ENCODE assay signal across 35 cellular contexts in genomic region chr10:63878428-63878827, GRCh38.
"Had no signal": no experiment of that assay in that cellular context is flagged by ENCODE, and none has a peak within 500 bp of the region (broad histone marks: within the 10 kb centered on the region; RNA-seq: fewer than 3 reads in every experiment).

No MANE protein-coding gene starts in this region.

- H3K36me3 ChIP-seq: adrenal gland, brain microvascular endothelial cell, breast epithelium had no signal

- H3K27ac ChIP-seq: adrenal gland, body of pancreas, brain microvascular endothelial cell, breast epithelium, VCaP had no signal

- FAIRE-seq: astrocyte, colon, TTC549 had no signal

- ATAC-seq: activated CD4-positive, alpha-beta T cell treated with anti-CD3 and anti-CD28 coated beads for 36 hours; activated CD4-positive, CD25-positive, alpha-beta regulatory T cell treated with anti-CD3 and anti-CD28 coated beads, Interleukin-2, amount 50 U/mL, for 24 hours; activated CD8-positive, alpha-beta T cell treated with anti-CD3 and anti-CD28 coated beads for 36 hours; activated naive CD4-positive, alpha-beta T cell treated with anti-CD3 and anti-CD28 coated beads, Interleukin-2, amount 50 U/mL, for 72 hours; activated T-cell treated with anti-CD3 and anti-CD28 coated beads, Interleukin-2, amount 50 U/mL, for 4 hours; activated T-cell treated with anti-CD3 and anti-CD28 coated beads, Interleukin-2, amount 50 U/mL, for 72 hours; activated T-helper 17 cell treated with anti-CD3 and anti-CD28 coated beads, Interleukin-2, amount 50 U/mL, for 72 hours; body of pancreas had no signal

- DNase-seq: activated CD4-positive, alpha-beta memory T cell treated with anti-CD3 and anti-CD28 coated beads for 36 hours; activated CD4-positive, alpha-beta T cell treated with anti-CD3 and anti-CD28 coated beads for 1 hour; activated CD4-positive, alpha-beta T cell treated with anti-CD3 and anti-CD28 coated beads for 36 hours; activated CD4-positive, alpha-beta T cell treated with anti-CD3 and anti-CD28 coated beads for 48 hours; activated CD4-positive, alpha-beta T cell treated with anti-CD3 and anti-CD28 coated beads, Interleukin-2, amount 50 U/mL, for 1 hour; activated CD4-positive, alpha-beta T cell treated with anti-CD3 and anti-CD28 coated beads, Interleukin-2, amount 50 U/mL, for 4 hours; activated CD4-positive, CD25-positive, alpha-beta regulatory T cell; activated CD8-positive, alpha-beta memory T cell treated with anti-CD3 and anti-CD28 coated beads, Interleukin-2, amount 50 U/mL, for 4 hours; activated CD8-positive, alpha-beta T cell treated with anti-CD3 and anti-CD28 coated beads for 36 hours; activated effector memory CD4-positive, alpha-beta T cell treated with anti-CD3 and anti-CD28 coated beads, Interleukin-2, amount 50 U/mL, for 16 hours; activated gamma-delta T cell treated with Interleukin-2 at 50 U/mL for 16 hours; activated naive CD4-positive, alpha-beta T cell; activated naive CD4-positive, alpha-beta T cell treated with anti-CD3 and anti-CD28 coated beads for 36 hours; activated naive CD4-positive, alpha-beta T cell treated with anti-CD3 and anti-CD28 coated beads, Interleukin-2, amount 50 U/mL, for 16 hours; activated naive CD8-positive, alpha-beta T cell treated with anti-CD3 and anti-CD28 coated beads for 36 hours; activated T-cell treated with anti-CD3 and anti-CD28 coated beads for 4 hours; activated T-cell treated with anti-CD3 and anti-CD28 coated beads, Interleukin-2, amount 50 U/mL, for 1 hour; activated T-cell treated with anti-CD3 and anti-CD28 coated beads, Interleukin-2, amount 50 U/mL, for 4 hours; activated T-cell treated with anti-CD3 and anti-CD28 coated beads, Interleukin-2, amount 50 U/mL, for 72 hours; adrenal gland; amniotic stem cell; aorta; body of pancreas; brain microvascular endothelial cell; central memory CD4-positive, alpha-beta T cell; T-helper 2 cell; T-helper 9 cell had no signal

- H3K9me3 ChIP-seq: body of pancreas had no signal

- H3K27me3 ChIP-seq: adrenal gland, body of pancreas, brain microvascular endothelial cell, breast epithelium had no signal

- H3K4me3 ChIP-seq: adrenal gland, body of pancreas, breast epithelium had no signal

- H3K4me1 ChIP-seq: adrenal gland, body of pancreas, breast epithelium had no signal
